Comparison of ENCODE assay signal across 20 cellular contexts in the genomic region with DNA sequence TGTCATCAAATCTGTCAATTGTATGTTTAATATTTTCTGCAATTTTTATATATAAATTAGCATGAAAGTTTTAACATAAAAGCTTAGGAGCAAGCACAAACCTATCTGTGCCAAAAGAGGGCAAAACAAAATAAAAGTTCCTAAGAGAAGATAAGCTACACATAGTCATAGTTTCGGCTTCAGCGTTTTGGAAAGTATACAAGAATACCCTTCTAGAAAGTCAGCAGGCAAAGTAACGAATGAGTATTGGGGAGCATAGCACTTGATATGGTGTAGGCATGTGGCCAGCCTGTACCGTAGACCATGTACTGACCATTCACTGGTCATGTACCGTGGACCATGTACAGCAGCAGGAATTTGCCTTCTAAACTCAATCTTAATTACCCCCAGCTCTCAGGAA.
"Had no signal": no experiment of that assay in that cellular context is flagged by ENCODE, and none has a peak within 500 bp of the region (broad histone marks: within the 10 kb centered on the region; RNA-seq: fewer than 3 reads in every experiment).

No MANE protein-coding gene starts in this region.

- H3K4me2 ChIP-seq: hepatocyte had no signal

- H3K79me2 ChIP-seq: hepatocyte had no signal

- H2AFZ ChIP-seq: hepatocyte had no signal

- H3K36me3 ChIP-seq: thoracic aorta had no signal

- H3K4me3 ChIP-seq: coronary artery, hepatocyte, mucosa of descending colon, sigmoid colon, skin epidermis, stomach, thoracic aorta, transverse colon had no signal

- H3K27me3 ChIP-seq: hepatocyte, sigmoid colon, stomach, transverse colon had no signal

- DNase-seq: effector CD4-positive, alpha-beta T cell; endodermal cell; erythroblast; foreskin melanocyte; head of caudate nucleus; kidney glomerular epithelial cell; mammary epithelial cell; mucosa of descending colon; posterior cingulate gyrus; sigmoid colon; stimulated activated CD4-positive, alpha-beta T cell treated with anti-CD3 and anti-CD28 coated beads, Interleukin-2, amount 100 ng/mL, for 24 hours; stimulated activated CD4-positive, alpha-beta T cell treated with anti-CD3 and anti-CD28 coated beads, Interleukin-4, amount 100 ng/mL, for 4 hours; stomach; substantia nigra; transverse colon had no signal

- H3K4me3 Mint-ChIP-seq: endodermal cell, nephron had no signal

- H3K27ac ChIP-seq: coronary artery, hepatocyte, sigmoid colon, skin epidermis, stomach, thoracic aorta, transverse colon had no signal

- H3K4me1 ChIP-seq: sigmoid colon, stomach, transverse colon had no signal

- H3K9me3 ChIP-seq: mucosa of descending colon, sigmoid colon, stomach, thoracic aorta, transverse colon had no signal
